1 cellular context compared by ENCODE assay signal in the genomic region with DNA sequence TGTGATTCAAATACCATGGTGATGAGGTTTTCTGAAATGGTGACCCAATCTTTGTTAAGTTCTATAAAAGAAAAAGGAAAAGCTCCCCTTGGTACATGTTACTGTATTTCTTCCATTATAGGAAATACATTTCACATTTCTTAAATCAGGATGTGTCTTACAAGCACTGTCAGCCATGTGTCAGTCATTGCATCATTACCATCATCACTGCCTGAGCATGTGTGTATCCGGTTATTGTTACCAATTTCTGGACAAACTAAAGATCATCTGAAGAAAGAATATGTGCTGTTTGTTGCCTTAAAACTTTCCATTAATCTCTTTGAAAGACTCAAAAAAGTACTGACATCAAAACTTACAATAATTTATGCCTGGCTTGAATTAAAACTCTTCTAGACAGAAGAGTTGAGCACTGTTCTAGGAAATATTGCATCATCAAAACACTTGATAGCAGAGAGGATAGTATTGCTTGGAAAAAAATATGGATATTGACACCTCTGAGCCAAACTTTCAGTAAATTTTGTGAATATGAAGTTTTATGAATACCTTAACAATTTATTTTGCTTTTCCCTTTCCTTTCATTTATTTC.
TF ChIP-seq lines count a peak whose summit lies in the region.

No MANE protein-coding gene starts in this region.

TF ChIP-seq in HCT116, 20 proteins besides CTCF, POLR2A, EP300 and RAD21:
- no peak for TF ChIP-seq EZH2 (IDR thresholded peaks at IDR 0.05)
- TF ChIP-seq, protein P1, sequence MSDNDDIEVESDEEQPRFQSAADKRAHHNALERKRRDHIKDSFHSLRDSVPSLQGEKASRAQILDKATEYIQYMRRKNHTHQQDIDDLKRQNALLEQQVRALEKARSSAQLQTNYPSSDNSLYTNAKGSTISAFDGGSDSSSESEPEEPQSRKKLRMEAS (IDR thresholded peaks at IDR 0.05): 0 out of 2 replicates have a peak, but pooled peaks have one; percentile 29
